In genomic region chr9:105901514-105902109, GRCh38 we compare ENCODE assay signal across 8 cellular contexts.
DNase-seq lines count a peak whose midpoint lies in the region; ATAC-seq and TF ChIP-seq lines count a peak whose summit lies in the region.

No MANE protein-coding gene starts in this region.

- H2AFZ ChIP-seq in OCI-LY1 (ENCODE audit: low read length) (no peak overlapping the region), neural progenitor cell (replicated peaks) (peak overlapping the region; percentile 68)

- H3K9me3 ChIP-seq in A673 (ENCODE audit: low read depth, low read length, poor library complexity, severe bottlenecking) (no peaks in the 10 kb centered on the region), OCI-LY1 (ENCODE audit: low read length) (no peaks in the 10 kb centered on the region), esophagus muscularis mucosa (peaks cover 0 to 4% (median 2%) of the 10 kb centered on the region in 4 donors), neural progenitor cell (ENCODE audit: low read depth) (no peaks in the 10 kb centered on the region)

- peak overlapping the region; percentile 39 for H3K27ac Mint-ChIP-seq in neural progenitor cell

- H3K79me2 ChIP-seq in OCI-LY1 (ENCODE audit: insufficient read depth, low read length) = no peaks in the 10 kb centered on the region
- H3K79me2 ChIP-seq in neural progenitor cell (ENCODE audit: low read depth) = no peaks in the 10 kb centered on the region

- no peaks in the 10 kb centered on the region for H3K4me1 ChIP-seq in A673 (ENCODE audit: insufficient read depth, low read length, poor library complexity, severe bottlenecking)
- H3K4me1 ChIP-seq in OCI-LY1 (ENCODE audit: insufficient read depth, low read length, severe bottlenecking) = no peaks in the 10 kb centered on the region
- H3K4me1 ChIP-seq in esophagus muscularis mucosa = no peaks in the 10 kb centered on the region
- no peaks in the 10 kb centered on the region for H3K4me1 ChIP-seq in neural progenitor cell

- H3K4me1 Mint-ChIP-seq in neural progenitor cell = peaks cover 9% of the 10 kb centered on the region

- peaks cover 10% of the 10 kb centered on the region for H3K27me3 Mint-ChIP-seq in neural progenitor cell (ENCODE audit: insufficient read depth, low read depth)

- H4K20me1 ChIP-seq in OCI-LY1 (ENCODE audit: insufficient read depth, low read length) (no peaks in the 10 kb centered on the region), neural progenitor cell (ENCODE audit: low read depth) (no peaks in the 10 kb centered on the region)

- H3K9me3 Mint-ChIP-seq in neural progenitor cell = peaks cover 16% of the 10 kb centered on the region

- H3K27ac ChIP-seq in A673 (ENCODE audit: low read depth, low read length, poor library complexity, severe bottlenecking) = no peak overlapping the region
- no peak overlapping the region for H3K27ac ChIP-seq in OCI-LY1 (ENCODE audit: low read depth, low read length, poor library complexity, severe bottlenecking)
- no peak overlapping the region for H3K27ac ChIP-seq in esophagus muscularis mucosa (replicated peaks in 1 of 4)
- no peak overlapping the region for H3K27ac ChIP-seq in neural progenitor cell

- POLR2A ChIA-PET in A673 (lab: Charles Lee; ENCODE audit: low non-redundant PET) = no interaction called here

- intact Hi-C loops in A673 (cut with micrococcal nuclease; ENCODE audit: unreplicated experiment) (loop anchor here (2.0 kb wide), 1 partner anchor 1271 kb away; no protein-coding TSS in a partner anchor), esophagus muscularis mucosa (cut with DNase I) (no loop called here)

- BruUV-seq in A673 (replicated peaks; lab: Mats Ljungman, UMichigan) = no TSS peak

- ATAC-seq in HG03039 (IDR thresholded peaks at IDR 0.05; ENCODE audit: unreplicated experiment) = peak; percentile 67

- TF ChIP-seq EP300 in esophagus muscularis mucosa (IDR thresholded peaks at IDR 0.05) = no peak

- H3K9me2 ChIP-seq in OCI-LY1 (ENCODE audit: low read depth, low read length) = no peaks in the 10 kb centered on the region

- H3K9ac ChIP-seq in OCI-LY1 (ENCODE audit: low read length) = no peak overlapping the region
- no peak overlapping the region for H3K9ac ChIP-seq in neural progenitor cell

- in situ Hi-C loops in GM13977 (cut with MboI; ENCODE audit: low pct_unique_long_range_greater_than_20kb, low sequenced_read_pairs, unreplicated experiment) = no loop called here

- DNase-seq in A673 (ENCODE audit: low spot score) (peak; percentile 22), GM13977 (ENCODE audit: low spot score) (peak; percentile 38), esophagus muscularis mucosa (ENCODE audit: extremely low spot score) (peak; percentile 39), neural progenitor cell (ENCODE audit: low spot score) (peak; percentile 83), GOT3 (lab: John Stamatoyannopoulos, UW) (no peak), AG08396 (ENCODE audit: low spot score) (no peak)

- H3K4me3 ChIP-seq in A673 (ENCODE audit: low read depth, low read length, poor library complexity, severe bottlenecking) (no peak overlapping the region), OCI-LY1 (ENCODE audit: low read depth, low read length, poor library complexity, severe bottlenecking) (no peak overlapping the region), esophagus muscularis mucosa (no peak overlapping the region), neural progenitor cell (no peak overlapping the region)

- no peaks in the 10 kb centered on the region for H3K36me3 ChIP-seq in A673 (ENCODE audit: insufficient read depth, low read length, poor library complexity, severe bottlenecking)
- H3K36me3 ChIP-seq in OCI-LY1 (ENCODE audit: insufficient read depth, low read length) = no peaks in the 10 kb centered on the region
- no peaks in the 10 kb centered on the region for H3K36me3 ChIP-seq in esophagus muscularis mucosa
- no peaks in the 10 kb centered on the region for H3K36me3 ChIP-seq in neural progenitor cell

- no peak overlapping the region for H3K4me2 ChIP-seq in OCI-LY1 (ENCODE audit: low read length)
- no peak overlapping the region for H3K4me2 ChIP-seq in neural progenitor cell

- TF ChIP-seq POLR2A in esophagus muscularis mucosa (IDR thresholded peaks at IDR 0.05; ENCODE audit: low read depth) = no peak

- H3K4me3 Mint-ChIP-seq in neural progenitor cell = no peak overlapping the region

- WGBS in esophagus muscularis mucosa = 0% methylated on average over 1 of the region's 4 CpGs

- CTCF ChIA-PET in A673 (lab: Charles Lee) = no interaction called here

- H3K27me3 ChIP-seq in A673 (replicated peaks; ENCODE audit: insufficient read depth, low read depth, low read length, poor library complexity) (no peaks in the 10 kb centered on the region), OCI-LY1 (ENCODE audit: insufficient read depth, low read length) (no peaks in the 10 kb centered on the region), esophagus muscularis mucosa (no peaks in the 10 kb centered on the region), neural progenitor cell (no peaks in the 10 kb centered on the region)

- H3F3A ChIP-seq in OCI-LY1 (ENCODE audit: insufficient read depth, low read length) = no peaks in the 10 kb centered on the region
- no peaks in the 10 kb centered on the region for H3F3A ChIP-seq in neural progenitor cell (ENCODE audit: low read depth)

- H3K36me3 Mint-ChIP-seq in neural progenitor cell = no peaks in the 10 kb centered on the region

- TF ChIP-seq CTCF in A673 (conservative IDR thresholded peaks at IDR 0.05; ENCODE audit: low read depth, low read length) (peak; percentile 51), GM13977 (IDR thresholded peaks at IDR 0.05; ENCODE audit: extremely low read depth, insufficient read depth, missing control alignments) (peak; percentile 60), OCI-LY1 (IDR thresholded peaks at IDR 0.05; ENCODE audit: low read length) (peak; percentile 57; the same call in 1 of the 2 replicates), esophagus muscularis mucosa (IDR thresholded peaks at IDR 0.05) (peak in 2 of 3 experiments; percentile 40 to 53), neural progenitor cell (IDR thresholded peaks at IDR 0.05) (peak; percentile 88)

Comparison
In these comparisons a context has a peak if more than half of its experiments do, and no peak if none do; other contexts are left out.
1. DNase-seq: peak in A673 (single experiment), GM13977 (single experiment), esophagus muscularis mucosa (single experiment) and neural progenitor cell (single experiment); none in GOT3 (single experiment) and AG08396 (single experiment).
2. Peak in every context shown above with its lines, with median percentiles within 50 percentile points of each other: CTCF ChIP-seq.